8 cellular contexts compared by ENCODE assay signal in the genomic region with DNA sequence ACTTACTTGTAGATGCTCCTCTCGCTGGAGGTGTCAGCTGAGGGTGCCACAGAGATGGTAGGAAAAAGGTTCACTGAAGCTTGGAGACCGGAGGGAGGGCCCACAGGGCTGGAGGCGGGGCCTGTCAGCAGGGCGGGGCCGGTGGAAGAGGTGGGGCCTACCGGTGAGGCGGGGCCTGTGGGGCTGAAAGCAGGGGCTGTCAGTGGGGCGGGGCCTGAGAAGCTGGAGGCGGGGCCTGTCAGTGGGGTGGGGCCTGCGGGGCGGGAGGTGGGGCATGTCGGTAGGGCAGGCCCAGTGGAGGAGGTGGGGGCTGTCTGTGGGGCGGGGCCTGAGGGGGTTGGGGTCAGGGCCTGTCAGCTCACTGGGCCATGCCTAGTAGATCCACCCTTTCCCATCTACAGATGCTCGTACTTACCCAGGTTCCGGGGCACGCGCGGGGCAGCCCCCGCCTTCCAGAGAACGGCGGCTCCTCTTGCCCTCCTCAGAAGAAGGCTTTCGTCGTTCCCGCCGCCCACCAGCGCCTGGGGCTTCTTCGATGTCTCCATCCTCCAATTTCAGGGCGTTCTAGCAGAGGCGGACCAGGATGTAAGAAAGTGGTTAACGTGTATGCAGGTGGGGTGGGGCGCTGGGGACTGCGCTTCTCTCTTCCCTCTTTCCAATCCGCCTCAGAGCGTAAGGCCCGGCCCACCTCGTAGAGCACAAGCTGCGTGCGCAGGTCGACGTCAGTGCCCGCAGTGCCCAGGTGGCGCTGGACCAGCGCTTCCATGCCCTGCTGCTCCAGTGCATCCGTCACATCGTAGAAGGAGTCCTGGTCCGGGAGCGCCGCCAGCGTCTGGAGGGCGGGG. TPM values are rescaled to one million over a fixed set of nuclear protein-coding genes. Genes with fewer than 3 reads are reported as not detected.
DNase-seq lines count a peak whose midpoint lies in the region; ATAC-seq lines count a peak whose summit lies in the region.

No MANE protein-coding gene starts in this region.

- DNase-seq in AG08396 (ENCODE audit: low spot score) (peak; percentile 80), kidney tubule cell (ENCODE audit: low spot score) (peak; percentile 45), dedifferentiated amniotic fluid mesenchymal stem cell (ENCODE audit: extremely low spot score) (no peak), NCI-H524 treated with DMSO at 0.1 percent for 48 hours (lab: John Stamatoyannopoulos, UW) (no peak)
- DNase-seq in activated naive CD8-positive, alpha-beta T cell treated with anti-CD3 and anti-CD28 coated beads for 36 hours, result peak; percentile 86
- DNase-seq in stimulated activated effector memory CD8-positive, alpha-beta T cell treated with anti-CD3 and anti-CD28 coated beads, Interleukin-12 subunit alpha, Interleukin-12 subunit beta, amount 100 ng/mL, for 72 hours (ENCODE audit: low spot score in 2 of 2), result peak; percentile 76 to 92

- no peaks in the 10 kb centered on the region for H3K9me3 Mint-ChIP-seq in T-helper 1 cell treated with Interleukin-12 subunit alpha and Interleukin-12 subunit beta and Interleukin-4 antibody, amounts not matched to agents 30 μg/mL and 1 μg/mL, for 36 hours
- no peaks in the 10 kb centered on the region for H3K9me3 Mint-ChIP-seq in activated naive CD8-positive, alpha-beta T cell treated with anti-CD3 and anti-CD28 coated beads for 36 hours
- H3K9me3 Mint-ChIP-seq in stimulated activated effector memory CD8-positive, alpha-beta T cell treated with anti-CD3 and anti-CD28 coated beads, Interleukin-12 subunit alpha, Interleukin-12 subunit beta, amount 100 ng/mL, for 72 hours, result no peaks in the 10 kb centered on the region

- peak; percentile 58 for ATAC-seq in GM21723 (IDR thresholded peaks at IDR 0.05; ENCODE audit: unreplicated experiment)
- peak; percentile 81 for ATAC-seq in stimulated activated effector memory CD8-positive, alpha-beta T cell treated with anti-CD3 and anti-CD28 coated beads, Interleukin-12 subunit alpha, Interleukin-12 subunit beta, amount 100 ng/mL, for 72 hours

- H3K4me3 Mint-ChIP-seq in T-helper 1 cell treated with Interleukin-12 subunit alpha and Interleukin-12 subunit beta and Interleukin-4 antibody, amounts not matched to agents 30 μg/mL and 1 μg/mL, for 36 hours, result peak overlapping the region; percentile 58
- H3K4me3 Mint-ChIP-seq in activated naive CD8-positive, alpha-beta T cell treated with anti-CD3 and anti-CD28 coated beads for 36 hours, result no peak overlapping the region
- H3K4me3 Mint-ChIP-seq in stimulated activated effector memory CD8-positive, alpha-beta T cell treated with anti-CD3 and anti-CD28 coated beads, Interleukin-12 subunit alpha, Interleukin-12 subunit beta, amount 100 ng/mL, for 72 hours, result peak overlapping the region; percentile 51

- no peaks in the 10 kb centered on the region for H3K27me3 Mint-ChIP-seq in T-helper 1 cell treated with Interleukin-12 subunit alpha and Interleukin-12 subunit beta and Interleukin-4 antibody, amounts not matched to agents 30 μg/mL and 1 μg/mL, for 36 hours (ENCODE audit: low read depth)
- H3K27me3 Mint-ChIP-seq in activated naive CD8-positive, alpha-beta T cell treated with anti-CD3 and anti-CD28 coated beads for 36 hours, result no peaks in the 10 kb centered on the region

- peak overlapping the region; percentile 83 for H3K27ac Mint-ChIP-seq in T-helper 1 cell treated with Interleukin-12 subunit alpha and Interleukin-12 subunit beta and Interleukin-4 antibody, amounts not matched to agents 30 μg/mL and 1 μg/mL, for 36 hours
- peak overlapping the region; percentile 43 for H3K27ac Mint-ChIP-seq in activated naive CD8-positive, alpha-beta T cell treated with anti-CD3 and anti-CD28 coated beads for 36 hours
- H3K27ac Mint-ChIP-seq in stimulated activated effector memory CD8-positive, alpha-beta T cell treated with anti-CD3 and anti-CD28 coated beads, Interleukin-12 subunit alpha, Interleukin-12 subunit beta, amount 100 ng/mL, for 72 hours, result peak overlapping the region; percentile 83

- H3K36me3 Mint-ChIP-seq in T-helper 1 cell treated with Interleukin-12 subunit alpha and Interleukin-12 subunit beta and Interleukin-4 antibody, amounts not matched to agents 30 μg/mL and 1 μg/mL, for 36 hours (ENCODE audit: low read depth), result peaks cover 28% of the 10 kb centered on the region
- H3K36me3 Mint-ChIP-seq in activated naive CD8-positive, alpha-beta T cell treated with anti-CD3 and anti-CD28 coated beads for 36 hours, result peaks cover 33% of the 10 kb centered on the region
- H3K36me3 Mint-ChIP-seq in stimulated activated effector memory CD8-positive, alpha-beta T cell treated with anti-CD3 and anti-CD28 coated beads, Interleukin-12 subunit alpha, Interleukin-12 subunit beta, amount 100 ng/mL, for 72 hours, result peaks cover 98% of the 10 kb centered on the region

- peaks cover 23% of the 10 kb centered on the region for H3K4me1 Mint-ChIP-seq in T-helper 1 cell treated with Interleukin-12 subunit alpha and Interleukin-12 subunit beta and Interleukin-4 antibody, amounts not matched to agents 30 μg/mL and 1 μg/mL, for 36 hours (ENCODE audit: low read depth)
- H3K4me1 Mint-ChIP-seq in activated naive CD8-positive, alpha-beta T cell treated with anti-CD3 and anti-CD28 coated beads for 36 hours, result peaks cover 13% of the 10 kb centered on the region
- peaks cover 36% of the 10 kb centered on the region for H3K4me1 Mint-ChIP-seq in stimulated activated effector memory CD8-positive, alpha-beta T cell treated with anti-CD3 and anti-CD28 coated beads, Interleukin-12 subunit alpha, Interleukin-12 subunit beta, amount 100 ng/mL, for 72 hours

RNA-seq across cellular contexts. Expression of a gene that starts 9.8 kb away (rescaled TPM):
- 10 to 100 TPM; 46.5 to 48.6 TPM for total RNA-seq in activated naive CD8-positive, alpha-beta T cell treated with anti-CD3 and anti-CD28 coated beads for 36 hours

RNA-seq across cellular contexts. Expression of a gene that starts 10.5 kb away (rescaled TPM):
- total RNA-seq in activated naive CD8-positive, alpha-beta T cell treated with anti-CD3 and anti-CD28 coated beads for 36 hours, result 10 to 100 TPM; 76.4 to 79.9 TPM

RNA-seq across cellular contexts. Expression of a gene that starts 12.0 kb away (rescaled TPM):
- total RNA-seq in activated naive CD8-positive, alpha-beta T cell treated with anti-CD3 and anti-CD28 coated beads for 36 hours, result 1 to 10 TPM; 5.8 to 6.1 TPM

RNA-seq across cellular contexts. Expression of a gene that starts 37.8 kb away (rescaled TPM):
- total RNA-seq in activated naive CD8-positive, alpha-beta T cell treated with anti-CD3 and anti-CD28 coated beads for 36 hours, result 1 to 10 TPM; 4.3 to 4.5 TPM

RNA-seq across cellular contexts. Expression of a gene that starts 42.6 kb away (rescaled TPM):
- 10 to 100 TPM; 30.8 to 37.0 TPM for total RNA-seq in activated naive CD8-positive, alpha-beta T cell treated with anti-CD3 and anti-CD28 coated beads for 36 hours

Comparison
In these comparisons a context has a peak if more than half of its experiments do, and no peak if none do; other contexts are left out.
1. DNase-seq: peak in AG08396 (single experiment), activated naive CD8-positive, alpha-beta T cell treated with anti-CD3 and anti-CD28 coated beads for 36 hours (single experiment), kidney tubule cell (single experiment) and stimulated activated effector memory CD8-positive, alpha-beta T cell treated with anti-CD3 and anti-CD28 coated beads, Interleukin-12 subunit alpha, Interleukin-12 subunit beta, amount 100 ng/mL, for 72 hours (2 of 2); none in dedifferentiated amniotic fluid mesenchymal stem cell (single experiment) and NCI-H524 treated with DMSO at 0.1 percent for 48 hours (single experiment).
2. Peak in every context shown above with its lines, with median percentiles within 50 percentile points of each other: H3K27ac Mint-ChIP-seq.